29 cellular contexts compared by ENCODE assay signal in the genomic region with DNA sequence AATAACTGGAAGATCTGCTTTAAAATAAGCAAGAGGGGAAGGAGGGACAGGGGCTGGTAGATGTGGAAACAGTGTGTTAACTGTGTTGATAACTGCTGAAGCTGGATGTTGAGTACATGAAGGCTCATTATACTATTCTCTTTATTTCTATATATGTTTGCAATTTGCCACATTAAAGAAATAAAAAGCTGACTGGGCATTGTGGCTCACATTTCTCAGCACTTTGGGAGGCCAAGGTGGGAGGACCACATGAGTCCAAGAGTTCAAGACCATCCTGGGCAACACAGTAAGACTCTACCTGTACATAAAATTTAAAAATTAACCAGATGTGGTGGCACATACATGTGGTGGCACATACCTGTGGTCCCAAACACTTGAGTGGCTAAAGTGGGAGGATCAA.
"Had no signal": no experiment of that assay in that cellular context is flagged by ENCODE, and none has a peak within 500 bp of the region (broad histone marks: within the 10 kb centered on the region; RNA-seq: fewer than 3 reads in every experiment).

No MANE protein-coding gene starts in this region.

- H3K4me2 ChIP-seq: hepatocyte had no signal

- H3K27ac ChIP-seq: colonic mucosa, esophagus muscularis mucosa, foreskin keratinocyte, gastroesophageal sphincter, heart left ventricle, hepatocyte, neutrophil, parathyroid adenoma, prostate gland, right atrium auricular region, sigmoid colon, spleen, thoracic aorta, tibial nerve, upper lobe of right lung, uterus had no signal

- H2AFZ ChIP-seq: hepatocyte, parathyroid adenoma had no signal

- H3K36me3 ChIP-seq: colonic mucosa, prostate gland, sigmoid colon, uterus had no signal

- H3K4me1 ChIP-seq: colonic mucosa, prostate gland had no signal

- H3K27ac Mint-ChIP-seq: dendritic cell treated with granulocyte-macrophage colony-stimulating factor and Interleukin-4, amounts not matched to agents 40 ng/mL and 50 ng/mL, for 4 days; mesothelial cell of epicardium; natural killer cell treated with Interleukin-12 subunit alpha and Interleukin-12 subunit beta and Interleukin-15 and Interleukin-18, amount 100 ng/mL, for 72 hours; stimulated activated naive B cell treated with anti-CD40 and anti-IgM and Interleukin-4, amounts not matched to agents 10 μg/mL and 1 μg/mL and 100 μg/mL, for 72 hours; stimulated activated naive CD8-positive, alpha-beta T cell treated with anti-CD3 and anti-CD28 coated beads, Interleukin-15, Interleukin-2, amounts not matched to agents 100 ng/mL and 50 ng/mL, for 24 hours had no signal

- H3K4me3 ChIP-seq: colonic mucosa, esophagus muscularis mucosa, gastroesophageal sphincter, heart left ventricle, hepatocyte, mucosa of descending colon, prostate gland, right atrium auricular region, sigmoid colon, spleen, thoracic aorta, tibial nerve, upper lobe of right lung, uterus had no signal

- ATAC-seq: foreskin keratinocyte; gastroesophageal sphincter; heart left ventricle; left lobe of liver; mucosa of descending colon; natural killer cell treated with Interleukin-12 subunit alpha and Interleukin-12 subunit beta and Interleukin-15 and Interleukin-18, amount 100 ng/mL, for 72 hours; stimulated activated naive B cell treated with anti-CD40 and anti-IgM and Interleukin-4, amounts not matched to agents 10 μg/mL and 1 μg/mL and 100 μg/mL, for 72 hours; upper lobe of right lung had no signal

- H3K36me3 Mint-ChIP-seq: natural killer cell treated with Interleukin-12 subunit alpha and Interleukin-12 subunit beta and Interleukin-15 and Interleukin-18, amount 100 ng/mL, for 72 hours had no signal

- H3K4me3 Mint-ChIP-seq: dendritic cell treated with granulocyte-macrophage colony-stimulating factor and Interleukin-4, amounts not matched to agents 40 ng/mL and 50 ng/mL, for 4 days; mesothelial cell of epicardium; naive B cell; natural killer cell treated with Interleukin-12 subunit alpha and Interleukin-12 subunit beta and Interleukin-15 and Interleukin-18, amount 100 ng/mL, for 72 hours; neural crest cell; stimulated activated naive B cell treated with anti-CD40 and anti-IgM and Interleukin-4, amounts not matched to agents 10 μg/mL and 1 μg/mL and 100 μg/mL, for 72 hours; stimulated activated naive CD8-positive, alpha-beta T cell treated with anti-CD3 and anti-CD28 coated beads, Interleukin-15, Interleukin-2, amounts not matched to agents 100 ng/mL and 50 ng/mL, for 24 hours had no signal

- H3K27me3 Mint-ChIP-seq: dendritic cell treated with granulocyte-macrophage colony-stimulating factor and Interleukin-4, amounts not matched to agents 40 ng/mL and 50 ng/mL, for 4 days; naive B cell; natural killer cell treated with Interleukin-12 subunit alpha and Interleukin-12 subunit beta and Interleukin-15 and Interleukin-18, amount 100 ng/mL, for 72 hours; stimulated activated naive B cell treated with anti-CD40 and anti-IgM and Interleukin-4, amounts not matched to agents 10 μg/mL and 1 μg/mL and 100 μg/mL, for 72 hours; stimulated activated naive CD8-positive, alpha-beta T cell treated with anti-CD3 and anti-CD28 coated beads, Interleukin-15, Interleukin-2, amounts not matched to agents 100 ng/mL and 50 ng/mL, for 24 hours had no signal

- H3K9me3 Mint-ChIP-seq: dendritic cell treated with granulocyte-macrophage colony-stimulating factor and Interleukin-4, amounts not matched to agents 40 ng/mL and 50 ng/mL, for 4 days; naive B cell; natural killer cell treated with Interleukin-12 subunit alpha and Interleukin-12 subunit beta and Interleukin-15 and Interleukin-18, amount 100 ng/mL, for 72 hours; neural crest cell; stimulated activated naive B cell treated with anti-CD40 and anti-IgM and Interleukin-4, amounts not matched to agents 10 μg/mL and 1 μg/mL and 100 μg/mL, for 72 hours; stimulated activated naive CD8-positive, alpha-beta T cell treated with anti-CD3 and anti-CD28 coated beads, Interleukin-15, Interleukin-2, amounts not matched to agents 100 ng/mL and 50 ng/mL, for 24 hours had no signal

- H3K9ac ChIP-seq: parathyroid adenoma had no signal

- H3K27me3 ChIP-seq: colonic mucosa, esophagus muscularis mucosa, foreskin keratinocyte, gastroesophageal sphincter, heart left ventricle, hepatocyte, neutrophil, right atrium auricular region, sigmoid colon, spleen, tibial nerve, upper lobe of right lung, uterus had no signal

- H3K9me3 ChIP-seq: colonic mucosa, esophagus muscularis mucosa, gastroesophageal sphincter, heart left ventricle, mucosa of descending colon, neutrophil, prostate gland, right atrium auricular region, sigmoid colon, spleen, thoracic aorta, tibial nerve, upper lobe of right lung, uterus had no signal

- DNase-seq: colonic mucosa; effector CD8-positive, alpha-beta T cell; foreskin keratinocyte; heart left ventricle; kidney; mesenchymal stem cell; mucosa of descending colon; naive B cell; sigmoid colon; spleen; stimulated activated CD4-positive, alpha-beta T cell treated with anti-CD3 and anti-CD28 coated beads, Interleukin-4, amount 100 ng/mL, for 4 hours; stimulated activated naive B cell treated with anti-CD40 and anti-IgM and Interleukin-4, amounts not matched to agents 10 μg/mL and 1 μg/mL and 100 μg/mL, for 72 hours; upper lobe of right lung; uterus had no signal
